ENCODE assay signal across 13 cellular contexts in the genomic region with DNA sequence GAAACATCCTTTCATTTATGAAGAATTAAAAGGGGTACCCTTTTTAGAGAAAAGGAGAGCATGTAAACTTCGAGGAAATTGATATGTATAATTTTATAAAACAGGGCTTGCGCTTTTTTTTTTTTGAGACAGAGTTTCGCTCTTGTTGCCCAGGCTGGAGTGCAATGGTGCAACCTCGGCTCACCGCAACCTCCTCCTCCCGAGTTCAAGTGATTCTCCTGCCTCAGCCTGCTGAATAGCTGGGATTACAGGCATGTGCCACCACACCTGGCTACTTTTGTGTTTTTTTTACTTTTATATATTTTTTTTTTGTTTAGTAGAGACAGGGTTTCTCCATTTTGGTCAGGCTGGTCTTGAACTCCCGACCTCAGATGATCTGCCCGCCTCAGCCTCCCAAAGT. TPM values are rescaled to one million over a fixed set of nuclear protein-coding genes. Genes with fewer than 3 reads are reported as not detected.
"Had no signal": no experiment of that assay in that cellular context is flagged by ENCODE, and none has a peak within 500 bp of the region (broad histone marks: within the 10 kb centered on the region; RNA-seq: fewer than 3 reads in every experiment).

No MANE protein-coding gene starts in this region.

RNA-seq across cellular contexts. Expression of a gene that starts 40.8 kb away (rescaled TPM):
- total RNA-seq: activated B cell treated with CpG ODN at 0.5 μM for 24 hours; activated CD4-positive, alpha-beta memory T cell treated with anti-CD3 and anti-CD28 coated beads for 36 hours; activated CD4-positive, alpha-beta memory T cell treated with anti-CD3 and anti-CD28 coated beads, Interleukin-2, amount 10 ng/mL, durations not matched to agents 7 days and 5 days; activated CD4-positive, alpha-beta T cell treated with anti-CD3 and anti-CD28 coated beads for 36 hours; activated CD4-positive, alpha-beta T cell treated with anti-CD3 and anti-CD28 coated beads, Interleukin-2, amount 10 ng/mL, durations not matched to agents 7 days and 5 days; activated CD8-positive, alpha-beta memory T cell treated with anti-CD3 and anti-CD28 coated beads for 36 hours; activated CD8-positive, alpha-beta memory T cell treated with anti-CD3 and anti-CD28 coated beads, Interleukin-2, amount 10 ng/mL, durations not matched to agents 7 days and 5 days; activated CD8-positive, alpha-beta T cell treated with anti-CD3 and anti-CD28 coated beads for 36 hours; activated CD8-positive, alpha-beta T cell treated with anti-CD3 and anti-CD28 coated beads, Interleukin-2, amount 10 ng/mL, durations not matched to agents 7 days and 5 days; T-cell; T-helper 1 cell treated with Interleukin-12 subunit alpha and Interleukin-12 subunit beta and Interleukin-4 antibody, amounts not matched to agents 30 ng/mL and 1 ng/mL, for 36 hours; T-helper 17 cell; T-helper 2 cell treated with Interferon-gamma antibody and Interleukin-4, amounts not matched to agents 100 ng/mL and 5 ng/mL, for 36 hours had no signal
